In genomic region chr1:230103341-230104173, GRCh38 we compare ENCODE assay signal across 10 cellular contexts. TPM values are rescaled to one million over a fixed set of nuclear protein-coding genes. Genes with fewer than 3 reads are reported as not detected.
DNase-seq lines count a peak whose midpoint lies in the region; ATAC-seq and TF ChIP-seq lines count a peak whose summit lies in the region.
"Had no signal": no experiment of that assay in that cellular context is flagged by ENCODE, and none has a peak within 500 bp of the region (broad histone marks: within the 10 kb centered on the region; RNA-seq: fewer than 3 reads in every experiment).

No MANE protein-coding gene starts in this region.

- no peaks in the 10 kb centered on the region for H3K9me3 Mint-ChIP-seq in activated CD4-positive, alpha-beta T cell treated with anti-CD3 and anti-CD28 coated beads, Interleukin-2, amount 10 ng/mL, durations not matched to agents 7 days and 5 days
- no peaks in the 10 kb centered on the region for H3K9me3 Mint-ChIP-seq in activated CD4-positive, alpha-beta memory T cell treated with anti-CD3 and anti-CD28 coated beads for 36 hours
- H3K9me3 Mint-ChIP-seq in CD8-positive, alpha-beta T cell: no peaks in the 10 kb centered on the region

- no peaks in the 10 kb centered on the region for H3K36me3 Mint-ChIP-seq in activated CD4-positive, alpha-beta T cell treated with anti-CD3 and anti-CD28 coated beads, Interleukin-2, amount 10 ng/mL, durations not matched to agents 7 days and 5 days (ENCODE audit: low read depth)
- peaks cover 7% of the 10 kb centered on the region for H3K36me3 Mint-ChIP-seq in activated CD4-positive, alpha-beta memory T cell treated with anti-CD3 and anti-CD28 coated beads for 36 hours
- H3K36me3 Mint-ChIP-seq in CD8-positive, alpha-beta T cell: no peaks in the 10 kb centered on the region

- TF ChIP-seq CTCF in hepatocyte (IDR thresholded peaks at IDR 0.05; ENCODE audit: poor library complexity): no peak
- TF ChIP-seq CTCF in CD8-positive, alpha-beta T cell (IDR thresholded peaks at IDR 0.05): no peak

- no peaks in the 10 kb centered on the region for H3K36me3 ChIP-seq in hepatocyte (replicated peaks; ENCODE audit: insufficient read depth, low read depth)
- peaks cover 6% of the 10 kb centered on the region for H3K36me3 ChIP-seq in thymus (ENCODE audit: control insufficient read depth, insufficient read depth)
- no peaks in the 10 kb centered on the region for H3K36me3 ChIP-seq in CD8-positive, alpha-beta T cell (ENCODE audit: insufficient read depth, low read length)

- ATAC-seq in CD8-positive, alpha-beta T cell: no peak
- ATAC-seq in HG03196 (IDR thresholded peaks at IDR 0.05; ENCODE audit: unreplicated experiment): no peak

- H3K4me3 ChIP-seq in hepatocyte (no peak overlapping the region), thymus (ENCODE audit: low read length) (no peak overlapping the region)
- no peak overlapping the region for H3K4me3 ChIP-seq in CD8-positive, alpha-beta T cell (ENCODE audit: low read depth, low read length)

- peak overlapping the region; percentile 75 for H3K27ac Mint-ChIP-seq in activated CD4-positive, alpha-beta T cell treated with anti-CD3 and anti-CD28 coated beads, Interleukin-2, amount 10 ng/mL, durations not matched to agents 7 days and 5 days
- peak overlapping the region; percentile 86 for H3K27ac Mint-ChIP-seq in activated CD4-positive, alpha-beta memory T cell treated with anti-CD3 and anti-CD28 coated beads for 36 hours
- no peak overlapping the region for H3K27ac Mint-ChIP-seq in CD8-positive, alpha-beta T cell

- H3K4me2 ChIP-seq in hepatocyte: peak overlapping the region; percentile 70

- H2AFZ ChIP-seq in hepatocyte: no peak overlapping the region
- H2AFZ ChIP-seq: parathyroid adenoma had no signal

- POLR2A ChIA-PET in activated CD4-positive, alpha-beta T cell treated with anti-CD3 and anti-CD28 coated beads, Interleukin-2, amount 10 ng/mL, durations not matched to agents 7 days and 5 days (lab: Charles Lee): interaction anchor here (0.6 kb wide), 1 partner anchor 73 kb away, joined by 5 read pairs; no protein-coding TSS in a partner anchor
- POLR2A ChIA-PET in activated CD4-positive, alpha-beta memory T cell treated with anti-CD3 and anti-CD28 coated beads for 36 hours (lab: Charles Lee): interaction anchor here (0.9 to 2.2 kb wide), 9 partner anchors 9 to 83 kb away, joined by 3 to 27 read pairs (median 4); partner anchors contain the start of gene GALNT2
- POLR2A ChIA-PET in CD8-positive, alpha-beta T cell (lab: Charles Lee): no interaction called here

- H3K9me2 ChIP-seq in hepatocyte (replicated peaks; ENCODE audit: insufficient read depth): no peaks in the 10 kb centered on the region

- WGBS in hepatocyte (ENCODE audit: low lambda C conversion rate, missing lambda C conversion rate): 67% methylated on average over 5 of the region's 5 CpGs
- WGBS in thymus: 82% methylated on average over 5 of the region's 5 CpGs

- H3K27ac ChIP-seq in hepatocyte: peak overlapping the region; percentile 93
- peak overlapping the region; percentile 32 for H3K27ac ChIP-seq in thymus (ENCODE audit: low read depth)
- no peak overlapping the region for H3K27ac ChIP-seq in CD8-positive, alpha-beta T cell (ENCODE audit: low read depth, low read length)
- H3K27ac ChIP-seq: parathyroid adenoma had no signal

- H3K4me1 ChIP-seq in hepatocyte (ENCODE audit: insufficient read depth): peaks cover 37% of the 10 kb centered on the region
- peaks cover 61% of the 10 kb centered on the region for H3K4me1 ChIP-seq in thymus (ENCODE audit: control insufficient read depth, insufficient read depth, low read length)
- peaks cover 31% of the 10 kb centered on the region for H3K4me1 ChIP-seq in CD8-positive, alpha-beta T cell (ENCODE audit: insufficient read depth, low read length)

- CTCF ChIA-PET in activated CD4-positive, alpha-beta T cell treated with anti-CD3 and anti-CD28 coated beads, Interleukin-2, amount 10 ng/mL, durations not matched to agents 7 days and 5 days (lab: Charles Lee): interaction anchor here (1.0 to 2.4 kb wide), 10 partner anchors 10 to 96 kb away, joined by 3 to 8 read pairs (median 4); no protein-coding TSS in a partner anchor
- CTCF ChIA-PET in activated CD4-positive, alpha-beta memory T cell treated with anti-CD3 and anti-CD28 coated beads for 36 hours (lab: Charles Lee): interaction anchor here (0.7 to 1.9 kb wide), 9 partner anchors 10 to 150 kb away, joined by 3 to 9 read pairs (median 4); no protein-coding TSS in a partner anchor
- CTCF ChIA-PET in CD8-positive, alpha-beta T cell (lab: Charles Lee): interaction anchor here (1.7 kb wide), 1 partner anchor 58 kb away, joined by 3 read pairs; no protein-coding TSS in a partner anchor

- H3K9me3 ChIP-seq in hepatocyte (ENCODE audit: low read depth) (no peaks in the 10 kb centered on the region), thymus (ENCODE audit: control insufficient read depth) (no peaks in the 10 kb centered on the region)
- no peaks in the 10 kb centered on the region for H3K9me3 ChIP-seq in CD8-positive, alpha-beta T cell (ENCODE audit: low read length)

- H3K4me3 Mint-ChIP-seq in activated CD4-positive, alpha-beta T cell treated with anti-CD3 and anti-CD28 coated beads, Interleukin-2, amount 10 ng/mL, durations not matched to agents 7 days and 5 days: peak overlapping the region; percentile 24
- peak overlapping the region; percentile 31 for H3K4me3 Mint-ChIP-seq in activated CD4-positive, alpha-beta memory T cell treated with anti-CD3 and anti-CD28 coated beads for 36 hours
- no peak overlapping the region for H3K4me3 Mint-ChIP-seq in CD8-positive, alpha-beta T cell

- H3K27me3 ChIP-seq in hepatocyte: no peaks in the 10 kb centered on the region
- H3K27me3 ChIP-seq in thymus (ENCODE audit: control insufficient read depth, insufficient read depth): no peaks in the 10 kb centered on the region
- no peaks in the 10 kb centered on the region for H3K27me3 ChIP-seq in CD8-positive, alpha-beta T cell (ENCODE audit: insufficient read depth, low read length)

- intact Hi-C loops in activated CD4-positive, alpha-beta memory T cell treated with anti-CD3 and anti-CD28 coated beads for 36 hours (cut with micrococcal nuclease): loop anchor here (1.0 to 10.0 kb wide), 4 partner anchors 19 to 659 kb away; no protein-coding TSS in a partner anchor
- intact Hi-C loops in CD8-positive, alpha-beta T cell (cut with DNase I, micrococcal nuclease): loop anchor here in 1 of 2 experiments (5.0 kb wide), 1 partner anchor 36 kb away; the partner anchor contains the start of gene GALNT2

- no peak for DNase-seq in activated CD4-positive, alpha-beta T cell treated with anti-CD3 and anti-CD28 coated beads, Interleukin-2, amount 10 ng/mL, durations not matched to agents 7 days and 5 days
- no peak for DNase-seq in activated CD4-positive, alpha-beta T cell treated with anti-CD3 and anti-CD28 coated beads for 48 hours
- DNase-seq in activated CD4-positive, alpha-beta memory T cell treated with anti-CD3 and anti-CD28 coated beads for 36 hours: peak; percentile 31
- no peak for DNase-seq in hepatocyte (ENCODE audit: low spot score)
- no peak for DNase-seq in CD8-positive, alpha-beta T cell
- DNase-seq in activated CD8-positive, alpha-beta memory T cell treated with anti-CD3 and anti-CD28 coated beads for 24 hours: no peak
- DNase-seq: NCI-H1048 had no signal

- peaks cover 69% of the 10 kb centered on the region for H3K79me2 ChIP-seq in hepatocyte

- H4K20me1 ChIP-seq in hepatocyte (ENCODE audit: insufficient read depth, poor library complexity, severe bottlenecking): peaks cover 4% of the 10 kb centered on the region

- peaks cover 69% of the 10 kb centered on the region for H3K4me1 Mint-ChIP-seq in activated CD4-positive, alpha-beta T cell treated with anti-CD3 and anti-CD28 coated beads, Interleukin-2, amount 10 ng/mL, durations not matched to agents 7 days and 5 days
- H3K4me1 Mint-ChIP-seq in activated CD4-positive, alpha-beta memory T cell treated with anti-CD3 and anti-CD28 coated beads for 36 hours (ENCODE audit: low read depth): peaks cover 69% of the 10 kb centered on the region
- H3K4me1 Mint-ChIP-seq in CD8-positive, alpha-beta T cell (ENCODE audit: low read depth): peaks cover 55% of the 10 kb centered on the region

- no peaks in the 10 kb centered on the region for H3K27me3 Mint-ChIP-seq in activated CD4-positive, alpha-beta T cell treated with anti-CD3 and anti-CD28 coated beads, Interleukin-2, amount 10 ng/mL, durations not matched to agents 7 days and 5 days
- no peaks in the 10 kb centered on the region for H3K27me3 Mint-ChIP-seq in activated CD4-positive, alpha-beta memory T cell treated with anti-CD3 and anti-CD28 coated beads for 36 hours
- H3K27me3 Mint-ChIP-seq in CD8-positive, alpha-beta T cell (ENCODE audit: low read depth): no peaks in the 10 kb centered on the region

RNA-seq across cellular contexts. Expression of gene GALNT2, which starts 36.5 kb away (rescaled TPM):
- 10 to 100 TPM; 22.7 to 28.4 TPM for total RNA-seq in activated CD4-positive, alpha-beta T cell treated with anti-CD3 and anti-CD28 coated beads, Interleukin-2, amount 10 ng/mL, durations not matched to agents 7 days and 5 days
- total RNA-seq in activated CD4-positive, alpha-beta memory T cell treated with anti-CD3 and anti-CD28 coated beads for 36 hours: 10 to 100 TPM; 49.5 to 51.0 TPM
- 77.9 and 96.7 TPM in 2 replicates for total RNA-seq in hepatocyte
- polyA plus RNA-seq in hepatocyte (131 and 143 TPM in 2 replicates), thymus (33.9 TPM)
- total RNA-seq in CD8-positive, alpha-beta T cell: 10 to 100 TPM; 13.6 to 15.4 TPM
